ENCODE assay signal across 21 cellular contexts in genomic region chr9:4145482-4145881, GRCh38.
DNase-seq lines count a peak whose midpoint lies in the region; ATAC-seq, FAIRE-seq and TF ChIP-seq lines count a peak whose summit lies in the region.
"Had no signal": no experiment of that assay in that cellular context is flagged by ENCODE, and none has a peak within 500 bp of the region (broad histone marks: within the 10 kb centered on the region; RNA-seq: fewer than 3 reads in every experiment).

No MANE protein-coding gene starts in this region.

- H3K27me3 ChIP-seq in Panc1 (ENCODE audit: control insufficient read depth, insufficient read depth, low read length) (no peaks in the 10 kb centered on the region), left ventricle myocardium inferior (ENCODE audit: low read depth) (no peaks in the 10 kb centered on the region), neuronal stem cell (ENCODE audit: control insufficient read depth in 3 of 3, insufficient read depth in 3 of 3, low read depth in 1 of 3, low read length in 3 of 3) (no peaks in the 10 kb centered on the region), esophagus squamous epithelium (no peaks in the 10 kb centered on the region)
- H3K27me3 ChIP-seq: brain microvascular endothelial cell, dorsolateral prefrontal cortex, vagina had no signal

- ATAC-seq in A549 (peak; percentile 28 to 52; a peak in 5 of 6 replicates), Panc1 (peak; percentile 70), HG02642 (IDR thresholded peaks at IDR 0.05; ENCODE audit: poor library complexity, unreplicated experiment) (no peak), HG03457 (IDR thresholded peaks at IDR 0.05; ENCODE audit: unreplicated experiment) (no peak)
- no peak for ATAC-seq in activated CD8-positive, alpha-beta T cell treated with anti-CD3 and anti-CD28 coated beads, Interleukin-2, amount 10 ng/mL, durations not matched to agents 7 days and 5 days
- ATAC-seq: lower lobe of right lung had no signal

- peaks cover 2% of the 10 kb centered on the region for H3K27me3 Mint-ChIP-seq in activated CD8-positive, alpha-beta T cell treated with anti-CD3 and anti-CD28 coated beads, Interleukin-2, amount 10 ng/mL, durations not matched to agents 7 days and 5 days (ENCODE audit: low read depth)

- CTCF ChIA-PET in A549 (lab: Yijun Ruan, JAX), result no interaction called here
- CTCF ChIA-PET in Panc1 (lab: Charles Lee), result no interaction called here
- CTCF ChIA-PET in activated CD8-positive, alpha-beta T cell treated with anti-CD3 and anti-CD28 coated beads, Interleukin-2, amount 10 ng/mL, durations not matched to agents 7 days and 5 days (lab: Charles Lee), result no interaction called here

- 0 out of 5 replicates have a peak, but pooled peaks of 1 of the 2 experiments have one; percentile 4 for TF ChIP-seq RAD21 in A549 (conservative IDR thresholded peaks at IDR 0.05 in 1 of 2, IDR thresholded peaks at IDR 0.05 in 1 of 2)

- no peak overlapping the region for H2BK15ac ChIP-seq in neuronal stem cell (ENCODE audit: low read length)

- H3K4me2 ChIP-seq in A549 (peak overlapping the region; percentile 91), neuronal stem cell (ENCODE audit: insufficient read depth, low read length, poor library complexity, severe bottlenecking) (no peak overlapping the region)

- H3K18ac ChIP-seq in neuronal stem cell (ENCODE audit: low read length), result no peak overlapping the region

- no peaks in the 10 kb centered on the region for H3K79me1 ChIP-seq in neuronal stem cell (ENCODE audit: low read depth, low read length)

- H3K4me1 ChIP-seq in A549 (peaks cover 82% of the 10 kb centered on the region), Panc1 (ENCODE audit: control insufficient read depth, insufficient read depth, low read length) (no peaks in the 10 kb centered on the region; the same call in 1 of the 2 replicates), left ventricle myocardium inferior (no peaks in the 10 kb centered on the region), neuronal stem cell (ENCODE audit: control insufficient read depth in 2 of 2, insufficient read depth in 1 of 2, low read depth in 1 of 2, low read length in 2 of 2) (peaks cover 18 to 25% of the 10 kb centered on the region in 2 donors), esophagus squamous epithelium (peaks cover 0 to 22% (median 6%) of the 10 kb centered on the region in 3 donors)

- H3K27ac ChIP-seq in A549 (peak overlapping the region; percentile 80 to 94), Panc1 (ENCODE audit: low read length) (peak overlapping the region; percentile 78), left ventricle myocardium inferior (replicated peaks) (peak overlapping the region; percentile 33), neuronal stem cell (replicated peaks; ENCODE audit: low read length) (peak overlapping the region; percentile 21), esophagus squamous epithelium (peak overlapping the region in 2 of 4 donors; percentile 16 to 55)
- H3K27ac ChIP-seq: brain microvascular endothelial cell, lower lobe of right lung, vagina had no signal

- intact Hi-C loops in Panc1 (cut with micrococcal nuclease; ENCODE audit: unreplicated experiment) (loop anchor here (10.0 kb wide), 1 partner anchor 149 kb away; no protein-coding TSS in a partner anchor), left ventricle myocardium inferior (cut with micrococcal nuclease) (no loop called here), esophagus squamous epithelium (cut with DNase I) (no loop called here)

- no peak overlapping the region for H3K14ac ChIP-seq in neuronal stem cell (ENCODE audit: low read length)

- no peaks in the 10 kb centered on the region for H3K4me1 Mint-ChIP-seq in activated CD8-positive, alpha-beta T cell treated with anti-CD3 and anti-CD28 coated beads, Interleukin-2, amount 10 ng/mL, durations not matched to agents 7 days and 5 days (ENCODE audit: low read depth)

- no peaks in the 10 kb centered on the region for H3K36me3 Mint-ChIP-seq in activated CD8-positive, alpha-beta T cell treated with anti-CD3 and anti-CD28 coated beads, Interleukin-2, amount 10 ng/mL, durations not matched to agents 7 days and 5 days (ENCODE audit: low read depth)

- H3K27ac Mint-ChIP-seq in activated CD8-positive, alpha-beta T cell treated with anti-CD3 and anti-CD28 coated beads, Interleukin-2, amount 10 ng/mL, durations not matched to agents 7 days and 5 days, result no peak overlapping the region

- WGBS in A549 (ENCODE audit: missing lambda C conversion rate), result 3% methylated on average over 4 of the region's 4 CpGs
- no CpG with 5 or more reads among the region's 4 CpGs for WGBS in neuronal stem cell (ENCODE audit: extremely low coverage in 2 of 2, insufficient read length in 2 of 2, insufficient replicate concordance in 1 of 2), 2 donors
- 56 to 71% methylated on average over 4 of the region's 4 CpGs for WGBS in esophagus squamous epithelium, 2 donors

- no peak overlapping the region for H2BK120ac ChIP-seq in neuronal stem cell (ENCODE audit: low read depth, low read length)

- FAIRE-seq in A549 (lab: Jason Lieb, UNC), result no peak

- no peak overlapping the region for H4K8ac ChIP-seq in neuronal stem cell (ENCODE audit: low read depth, low read length)

- H3K36me3 ChIP-seq in Panc1 (ENCODE audit: control insufficient read depth, insufficient read depth, low read length) (no peaks in the 10 kb centered on the region), left ventricle myocardium inferior (no peaks in the 10 kb centered on the region), neuronal stem cell (replicated peaks in 1 of 2; ENCODE audit: control insufficient read depth in 2 of 2, insufficient read depth in 2 of 2, low read length in 2 of 2) (no peaks in the 10 kb centered on the region), esophagus squamous epithelium (no peaks in the 10 kb centered on the region)
- H3K36me3 ChIP-seq: brain microvascular endothelial cell, lower lobe of right lung, vagina had no signal

- no peak overlapping the region for H3K9ac ChIP-seq in neuronal stem cell (ENCODE audit: low read depth, low read length, poor library complexity)

- H2AFZ ChIP-seq in neuronal stem cell (ENCODE audit: low read length), result peak overlapping the region; percentile 18

- DNase-seq in A549 (ENCODE audit: low read depth in 1 of 2, low spot score in 1 of 2), result peak in 1 of 2 experiments; percentile 57
- DNase-seq in Panc1 (ENCODE audit: low read depth, low spot score), result no peak
- DNase-seq in left ventricle myocardium inferior, result no peak
- DNase-seq in neuronal stem cell (ENCODE audit: low spot score), result no peak
- DNase-seq in activated CD8-positive, alpha-beta T cell treated with anti-CD3 and anti-CD28 coated beads, Interleukin-2, amount 10 ng/mL, durations not matched to agents 7 days and 5 days, result no peak
- DNase-seq in esophagus squamous epithelium (lab: John Stamatoyannopoulos, UW), result no peak
- DNase-seq: activated CD4-positive, alpha-beta T cell treated with anti-CD3 and anti-CD28 coated beads for 1 hour; activated CD8-positive, alpha-beta memory T cell treated with anti-CD3 and anti-CD28 coated beads, Interleukin-2, amount 50 U/mL, for 48 hours; activated naive CD4-positive, alpha-beta T cell; brain microvascular endothelial cell; dorsolateral prefrontal cortex; GF-D8; KBM-7; lower lobe of right lung; NCI-H1092; NK-92 treated with Interleukin-12 subunit alpha and Interleukin-12 subunit beta, amount 100 ng/mL, for 24 hours; stimulated activated naive CD4-positive, alpha-beta T cell treated with Interleukin-2 at 50 U/mL for 16 hours had no signal

- in situ Hi-C loops in Panc1 (cut with HindIII; ENCODE audit: low pct_unique_long_range_greater_than_20kb, low sequenced_read_pairs), result no loop called here

- POLR2A ChIA-PET in A549 (lab: Yijun Ruan, JAX) (no interaction called here), Panc1 (lab: Charles Lee) (interaction anchor here (0.7 kb wide), 1 partner anchor 219 kb away, joined by 5 read pairs; no protein-coding TSS in a partner anchor)
- POLR2A ChIA-PET in activated CD8-positive, alpha-beta T cell treated with anti-CD3 and anti-CD28 coated beads, Interleukin-2, amount 10 ng/mL, durations not matched to agents 7 days and 5 days (lab: Charles Lee), result no interaction called here

- no peaks in the 10 kb centered on the region for H3K9me3 Mint-ChIP-seq in activated CD8-positive, alpha-beta T cell treated with anti-CD3 and anti-CD28 coated beads, Interleukin-2, amount 10 ng/mL, durations not matched to agents 7 days and 5 days (ENCODE audit: insufficient read depth)
- H3K9me3 Mint-ChIP-seq: neural crest cell had no signal

- TF ChIP-seq EP300 in A549 (IDR thresholded peaks at IDR 0.05), result no peak

- no peak for TF ChIP-seq CTCF in A549 (IDR thresholded peaks at IDR 0.05)
- no peak for TF ChIP-seq CTCF in Panc1 (IDR thresholded peaks at IDR 0.05)
- no peak for TF ChIP-seq CTCF in left ventricle myocardium inferior (IDR thresholded peaks at IDR 0.05; ENCODE audit: borderline replicate concordance)
- no peak for TF ChIP-seq CTCF in esophagus squamous epithelium (IDR thresholded peaks at IDR 0.05)

- H3K23ac ChIP-seq in neuronal stem cell (ENCODE audit: low read depth, low read length, poor library complexity), result no peak overlapping the region

- TF ChIP-seq POLR2A in A549 (IDR thresholded peaks at IDR 0.05; ENCODE audit: low read length), result no peak
- TF ChIP-seq POLR2A in esophagus squamous epithelium (IDR thresholded peaks at IDR 0.05), result no peak

- H4K91ac ChIP-seq in neuronal stem cell (ENCODE audit: low read depth, low read length, poor library complexity), result no peak overlapping the region

- no peak overlapping the region for H2AK5ac ChIP-seq in neuronal stem cell (ENCODE audit: low read depth, low read length)

- H3K4me3 Mint-ChIP-seq in activated CD8-positive, alpha-beta T cell treated with anti-CD3 and anti-CD28 coated beads, Interleukin-2, amount 10 ng/mL, durations not matched to agents 7 days and 5 days, result no peak overlapping the region
- H3K4me3 Mint-ChIP-seq: neural crest cell had no signal

- no peak overlapping the region for H2BK12ac ChIP-seq in neuronal stem cell (ENCODE audit: low read length)

- H2BK5ac ChIP-seq in neuronal stem cell (ENCODE audit: low read length), result no peak overlapping the region

- H3K9me3 ChIP-seq in A549, result no peaks in the 10 kb centered on the region
- H3K9me3 ChIP-seq in Panc1 (ENCODE audit: control insufficient read depth, insufficient read depth, low read depth, low read length), result no peaks in the 10 kb centered on the region
- no peaks in the 10 kb centered on the region for H3K9me3 ChIP-seq in left ventricle myocardium inferior (replicated peaks)
- no peaks in the 10 kb centered on the region for H3K9me3 ChIP-seq in neuronal stem cell (replicated peaks in 1 of 2; ENCODE audit: control insufficient read depth in 2 of 2, insufficient read depth in 1 of 2, low read depth in 1 of 2, low read length in 2 of 2)
- no peaks in the 10 kb centered on the region for H3K9me3 ChIP-seq in esophagus squamous epithelium
- H3K9me3 ChIP-seq: lower lobe of right lung, vagina had no signal

- H3K4ac ChIP-seq in neuronal stem cell (ENCODE audit: low read length), result no peak overlapping the region

- BruUV-seq in Panc1 (replicated peaks; lab: Mats Ljungman, UMichigan), result no TSS peak

- H3K4me3 ChIP-seq in A549 (peak overlapping the region; percentile 36; the same call in 2 of the 3 replicates), Panc1 (ENCODE audit: low read depth in 2 of 2, low read length in 2 of 2) (peak overlapping the region in 1 of 2 experiments; percentile 54; a peak in 2 of 4 replicates), left ventricle myocardium inferior (no peak overlapping the region), neuronal stem cell (ENCODE audit: low read length in 2 of 2) (no peak overlapping the region), esophagus squamous epithelium (peak overlapping the region in 1 of 4 donors; percentile 50)
- H3K4me3 ChIP-seq: lower lobe of right lung had no signal

Comparison
In these comparisons a context has a peak if more than half of its experiments do, and no peak if none do; other contexts are left out.
1. ATAC-seq: peak in A549 (2 of 2) and Panc1 (single experiment); none in HG02642 (single experiment), activated CD8-positive, alpha-beta T cell treated with anti-CD3 and anti-CD28 coated beads, Interleukin-2, amount 10 ng/mL, durations not matched to agents 7 days and 5 days (single experiment) and HG03457 (single experiment).